15 cellular contexts compared by ENCODE assay signal in genomic region chr11:34601085-34601444, GRCh38. TPM values are rescaled to one million over a fixed set of nuclear protein-coding genes. Genes with fewer than 3 reads are reported as not detected.
DNase-seq lines count a peak whose midpoint lies in the region; ATAC-seq and TF ChIP-seq lines count a peak whose summit lies in the region.
"Had no signal": no experiment of that assay in that cellular context is flagged by ENCODE, and none has a peak within 500 bp of the region (broad histone marks: within the 10 kb centered on the region; RNA-seq: fewer than 3 reads in every experiment).

No MANE protein-coding gene starts in this region.

- no peak for TF ChIP-seq POLR2A in right lobe of liver (IDR thresholded peaks at IDR 0.05)
- TF ChIP-seq POLR2A in stomach (IDR thresholded peaks at IDR 0.05), result no peak

- no peaks in the 10 kb centered on the region for H3K36me3 Mint-ChIP-seq in naive thymus-derived CD8-positive, alpha-beta T cell

- DNase-seq in OCI-M1 (lab: John Stamatoyannopoulos, UW), result peak; percentile 38
- DNase-seq in right lobe of liver, result no peak
- no peak for DNase-seq in stomach
- no peak for DNase-seq in naive thymus-derived CD8-positive, alpha-beta T cell
- DNase-seq in NCI-H128 (lab: John Stamatoyannopoulos, UW; ENCODE audit: unreplicated experiment), result no peak
- DNase-seq in HCEC 1CT, result no peak
- DNase-seq: activated naive CD4-positive, alpha-beta T cell treated with anti-CD3 and anti-CD28 coated beads for 36 hours; NCI-H146; NCI-H526 treated with DMSO at 0.1 percent for 48 hours; SHP77 treated with DMSO at 0.1 percent for 48 hours had no signal

- H3K27ac ChIP-seq in right lobe of liver (peak overlapping the region in 2 of 3 donors; percentile 59 to 79), stomach (peak overlapping the region; percentile 79 to 87 (median 84))
- H3K27ac ChIP-seq: gastroesophageal sphincter had no signal

- no peaks in the 10 kb centered on the region for H3K36me3 ChIP-seq in endocrine pancreas (ENCODE audit: control insufficient read depth, insufficient read depth, low read length)
- H3K36me3 ChIP-seq in right lobe of liver, result no peaks in the 10 kb centered on the region
- no peaks in the 10 kb centered on the region for H3K36me3 ChIP-seq in stomach
- H3K36me3 ChIP-seq: gastroesophageal sphincter had no signal

- TF ChIP-seq EP300 in stomach (IDR thresholded peaks at IDR 0.05), result no peak

- TF ChIP-seq CTCF in right lobe of liver (IDR thresholded peaks at IDR 0.05), result no peak
- no peak for TF ChIP-seq CTCF in stomach (IDR thresholded peaks at IDR 0.05)

- peak in 3 of 4 donors; percentile 7 to 61 (median 43) for ATAC-seq in right lobe of liver
- ATAC-seq in naive thymus-derived CD8-positive, alpha-beta T cell, result no peak
- ATAC-seq in HG02938 (IDR thresholded peaks at IDR 0.05; ENCODE audit: unreplicated experiment), result no peak
- ATAC-seq: gastroesophageal sphincter had no signal

- POLR2A ChIA-PET in naive thymus-derived CD8-positive, alpha-beta T cell (lab: Charles Lee), result no interaction called here

- WGBS in right lobe of liver (ENCODE audit: insufficient coverage, low coverage, low lambda C conversion rate, missing lambda C conversion rate), result 62% methylated on average over 2 of the region's 2 CpGs
- 9 to 34% (median 21%) methylated on average over 2 of the region's 2 CpGs for WGBS in stomach, 5 donors

- intact Hi-C loops in right lobe of liver (cut with DNase I), result no loop called here
- intact Hi-C loops in stomach (cut with DNase I; ENCODE audit: low total_unique reads), result no loop called here

- peaks cover 6 to 15% (median 8%) of the 10 kb centered on the region in 4 donors for H3K4me1 Mint-ChIP-seq in naive thymus-derived CD8-positive, alpha-beta T cell

- no peaks in the 10 kb centered on the region for H3K4me1 ChIP-seq in endocrine pancreas (ENCODE audit: control insufficient read depth, insufficient read depth, low read length)
- peaks cover 0 to 13% (median 6%) of the 10 kb centered on the region in 4 donors for H3K4me1 ChIP-seq in right lobe of liver
- peaks cover 43 to 70% (median 49%) of the 10 kb centered on the region in 4 donors for H3K4me1 ChIP-seq in stomach
- H3K4me1 ChIP-seq: gastroesophageal sphincter had no signal

- H3K4me3 Mint-ChIP-seq in naive thymus-derived CD8-positive, alpha-beta T cell, result no peak overlapping the region
- H3K4me3 Mint-ChIP-seq: activated naive CD4-positive, alpha-beta T cell treated with anti-CD3 and anti-CD28 coated beads for 36 hours; IgD-negative memory B cell had no signal

- no peak overlapping the region for H3K27ac Mint-ChIP-seq in naive thymus-derived CD8-positive, alpha-beta T cell
- H3K27ac Mint-ChIP-seq: activated naive CD4-positive, alpha-beta T cell treated with anti-CD3 and anti-CD28 coated beads for 36 hours had no signal

- H3K9me3 Mint-ChIP-seq in naive thymus-derived CD8-positive, alpha-beta T cell, result peaks cover 0 to 4% (median 0%) of the 10 kb centered on the region in 9 donors
- H3K9me3 Mint-ChIP-seq: activated naive CD4-positive, alpha-beta T cell treated with anti-CD3 and anti-CD28 coated beads for 36 hours had no signal

- H3K4me3 ChIP-seq in endocrine pancreas (ENCODE audit: control insufficient read depth, insufficient read depth, low read length), result no peak overlapping the region
- H3K4me3 ChIP-seq in right lobe of liver, result no peak overlapping the region
- no peak overlapping the region for H3K4me3 ChIP-seq in stomach
- H3K4me3 ChIP-seq: gastroesophageal sphincter had no signal

- no peaks in the 10 kb centered on the region for H3K9me3 ChIP-seq in endocrine pancreas (ENCODE audit: control insufficient read depth, low read length)
- H3K9me3 ChIP-seq in right lobe of liver, result no peaks in the 10 kb centered on the region
- H3K9me3 ChIP-seq in stomach, result peaks cover 0 to under 1% (median 0%) of the 10 kb centered on the region in 4 donors
- H3K9me3 ChIP-seq: gastroesophageal sphincter had no signal

- H3K27me3 Mint-ChIP-seq in naive thymus-derived CD8-positive, alpha-beta T cell, result peaks cover 2 to 25% (median 20%) of the 10 kb centered on the region in 5 donors

- H3K9ac ChIP-seq in endocrine pancreas (ENCODE audit: control insufficient read depth, insufficient read depth, low read length), result peak overlapping the region; percentile 10

- H3K27me3 ChIP-seq in endocrine pancreas (ENCODE audit: control insufficient read depth, insufficient read depth, low read length) (no peaks in the 10 kb centered on the region), right lobe of liver (no peaks in the 10 kb centered on the region), stomach (no peaks in the 10 kb centered on the region)
- H3K27me3 ChIP-seq: gastroesophageal sphincter had no signal

RNA-seq across cellular contexts. Expression of gene EHF, which starts 19.8 kb away (rescaled TPM):
- total RNA-seq in right lobe of liver (1 to 10 TPM in 5 of 6 experiments, under 1 TPM in 1; 1.00 to 3.3 (median 1.5) TPM), stomach (100 to 1,000 TPM in 3 of 5 donors, 10 to 100 TPM in 2; 36.2 to 142 (median 113) TPM)
- 10 to 100 TPM; 15.5 to 22.8 (median 19.4) TPM for polyA plus RNA-seq in stomach
- total RNA-seq in naive thymus-derived CD8-positive, alpha-beta T cell, result not detected
- not detected for polyA plus RNA-seq in naive thymus-derived CD8-positive, alpha-beta T cell
- total RNA-seq: activated CD8-positive, alpha-beta memory T cell treated with anti-CD3 and anti-CD28 coated beads for 36 hours; activated naive CD4-positive, alpha-beta T cell treated with anti-CD3 and anti-CD28 coated beads for 36 hours had no signal
- polyA plus RNA-seq: IgD-negative memory B cell had no signal

Comparison
In these comparisons a context has a peak if more than half of its experiments do, and no peak if none do; other contexts are left out.
1. ATAC-seq: peak in right lobe of liver (3 of 4); none in naive thymus-derived CD8-positive, alpha-beta T cell (0 of 2) and HG02938 (single experiment).
2. RNA of gene EHF, which starts 19.8 kb away (total RNA-seq): 36.2 to 142 TPM in stomach; 1.00 to 3.3 TPM in right lobe of liver and not detected in naive thymus-derived CD8-positive, alpha-beta T cell; every median in the first group is over 4 times any median in the second.